Comparison of ENCODE assay signal across 28 cellular contexts in the genomic region with DNA sequence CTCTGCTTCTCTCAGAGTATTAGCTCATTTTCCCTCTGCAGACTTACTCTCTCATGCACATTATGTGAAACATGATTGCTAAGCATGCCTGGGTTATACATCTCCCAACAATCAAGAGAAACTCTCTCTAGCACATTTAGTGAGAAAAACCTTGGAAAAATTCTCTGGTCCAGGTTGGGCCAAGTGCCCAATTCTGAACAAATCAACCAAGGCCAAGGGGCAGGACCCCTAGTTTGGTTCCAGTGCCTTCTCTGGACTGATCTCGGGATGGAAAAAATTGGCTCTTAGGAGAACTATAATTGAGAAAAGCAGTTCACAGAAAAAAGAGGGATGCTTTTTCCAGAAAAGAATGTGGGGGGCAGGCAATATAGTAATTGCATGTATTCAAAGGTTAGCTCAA.
DNase-seq lines count a peak whose midpoint lies in the region; ATAC-seq, FAIRE-seq and TF ChIP-seq lines count a peak whose summit lies in the region.
"Had no signal": no experiment of that assay in that cellular context is flagged by ENCODE, and none has a peak within 500 bp of the region (broad histone marks: within the 10 kb centered on the region; RNA-seq: fewer than 3 reads in every experiment).

No MANE protein-coding gene starts in this region.

- no peak for ATAC-seq in A549
- ATAC-seq in GM21447 (IDR thresholded peaks at IDR 0.05; ENCODE audit: unreplicated experiment) = no peak
- no peak for ATAC-seq in GM18517 (IDR thresholded peaks at IDR 0.05; ENCODE audit: unreplicated experiment)
- no peak for ATAC-seq in GM23338
- ATAC-seq in stimulated activated memory B cell treated with anti-CD40 and anti-IgM and Interleukin-4, amounts not matched to agents 10 μg/mL and 1 μg/mL and 100 μg/mL, for 72 hours = no peak
- ATAC-seq: CD8-positive, alpha-beta T cell; HepG2; K562; Right ventricle myocardium inferior had no signal

- TF ChIP-seq CTCF in A549 (IDR thresholded peaks at IDR 0.05) = no peak
- no peak for TF ChIP-seq CTCF in ovary (IDR thresholded peaks at IDR 0.05)
- no peak for TF ChIP-seq CTCF in GM23338 (conservative IDR thresholded peaks at IDR 0.05; ENCODE audit: low read depth in 2 of 2)

- H3K79me1 ChIP-seq in mesenchymal stem cell (replicated peaks; ENCODE audit: low read length, poor library complexity, severe bottlenecking) = no peaks in the 10 kb centered on the region

- H3K23ac ChIP-seq in mesenchymal stem cell (ENCODE audit: low read length in 2 of 2) = no peak overlapping the region

- 96% methylated on average over 1 of the region's 1 CpG for WGBS in A549 (ENCODE audit: missing lambda C conversion rate)
- WGBS in mesenchymal stem cell = 100% methylated on average over 1 of the region's 1 CpG
- 11 to 17% (median 14%) methylated on average over 1 of the region's 1 CpG for WGBS in ovary, 3 donors

- H3K4me2 ChIP-seq in A549 = no peak overlapping the region
- no peak overlapping the region for H3K4me2 ChIP-seq in mesenchymal stem cell (ENCODE audit: low read length, poor library complexity, severe bottlenecking)
- no peak overlapping the region for H3K4me2 ChIP-seq in GM23338
- H3K4me2 ChIP-seq: BLaER1 treated with 17β-estradiol and CSF1 and Interleukin-3, amounts not matched to agents 10 nM and 100 nM had no signal

- H3K9ac ChIP-seq in mesenchymal stem cell (ENCODE audit: low read length) (peak overlapping the region; percentile 59), stomach smooth muscle (ENCODE audit: low read length in 2 of 2) (no peak overlapping the region)
- H3K9ac ChIP-seq: BLaER1 treated with 17β-estradiol and CSF1 and Interleukin-3, amounts not matched to agents 10 nM and 100 nM had no signal

- peaks cover 17% of the 10 kb centered on the region for H3K4me1 ChIP-seq in A549
- peaks cover 4% of the 10 kb centered on the region for H3K4me1 ChIP-seq in mesenchymal stem cell (ENCODE audit: control insufficient read depth, insufficient read depth, low read depth, low read length)
- H3K4me1 ChIP-seq in ovary (ENCODE audit: insufficient read depth) = peaks cover 3% of the 10 kb centered on the region
- H3K4me1 ChIP-seq in stomach smooth muscle (ENCODE audit: control insufficient read depth, insufficient read depth, low read length) = peaks cover 3% of the 10 kb centered on the region
- peaks cover 3% of the 10 kb centered on the region for H3K4me1 ChIP-seq in GM23338 (ENCODE audit: insufficient read depth)

- no peak overlapping the region for H2BK12ac ChIP-seq in mesenchymal stem cell (ENCODE audit: low read length in 2 of 2)

- peaks cover 15% of the 10 kb centered on the region; the same call in 1 of the 3 replicates for H3K9me3 ChIP-seq in A549
- H3K9me3 ChIP-seq in mesenchymal stem cell (ENCODE audit: control insufficient read depth, low read length) = no peaks in the 10 kb centered on the region
- H3K9me3 ChIP-seq in ovary = no peaks in the 10 kb centered on the region
- H3K9me3 ChIP-seq in stomach smooth muscle (ENCODE audit: control insufficient read depth in 2 of 2, low read length in 2 of 2) = no peaks in the 10 kb centered on the region
- H3K9me3 ChIP-seq: BLaER1 treated with 17β-estradiol and CSF1 and Interleukin-3, amounts not matched to agents 10 nM and 100 nM; MG63 had no signal

- peak overlapping the region; percentile 70 for H2AK5ac ChIP-seq in mesenchymal stem cell (ENCODE audit: low read length, severe bottlenecking)

- no peak overlapping the region for H3K4me3 Mint-ChIP-seq in GM23338
- H3K4me3 Mint-ChIP-seq in stimulated activated memory B cell treated with anti-CD40 and anti-IgM and Interleukin-4, amounts not matched to agents 10 μg/mL and 1 μg/mL and 100 μg/mL, for 72 hours = no peak overlapping the region
- H3K4me3 Mint-ChIP-seq: CD8-positive, alpha-beta T cell; HFFc6 had no signal

- CTCF ChIA-PET in A549 (lab: Yijun Ruan, JAX) = interaction anchor here (0.7 kb wide), 1 partner anchor 711 kb away, joined by 3 read pairs; no protein-coding TSS in a partner anchor

- H4K8ac ChIP-seq in mesenchymal stem cell (ENCODE audit: low read length) = no peak overlapping the region

- H3K18ac ChIP-seq in mesenchymal stem cell (ENCODE audit: low read depth in 1 of 2, low read length in 2 of 2) = no peak overlapping the region

- H4K91ac ChIP-seq in mesenchymal stem cell (ENCODE audit: low read length) = no peak overlapping the region

- TF ChIP-seq EP300 in A549 (IDR thresholded peaks at IDR 0.05) (no peak), ovary (IDR thresholded peaks at IDR 0.05) (no peak)

- no peak for DNase-seq in A549 (ENCODE audit: low read depth in 1 of 2, low spot score in 1 of 2)
- no peak for DNase-seq in mesenchymal stem cell
- peak in 3 of 5 donors; percentile 40 to 70 (median 52) for DNase-seq in ovary
- DNase-seq in GM23338 (ENCODE audit: low spot score) = no peak
- DNase-seq: Calu3; CD8-positive, alpha-beta T cell; DMS153; H7; HFFc6; MG63; NCI-H1417; NCI-H187 treated with DMSO at 0.1 percent for 48 hours; NCI-H2107; NCI-H2227 treated with DMSO at 0.1 percent for 48 hours; NCI-H510A treated with DMSO at 0.1 percent for 48 hours; NCI-H774; NK-92 treated with Interleukin-12 subunit alpha and Interleukin-12 subunit beta, amount 100 ng/mL, for 24 hours had no signal

- peak overlapping the region; percentile 0 to 73; a peak in 4 of 6 replicates for H3K27ac ChIP-seq in A549
- H3K27ac ChIP-seq in mesenchymal stem cell (ENCODE audit: low read length, poor library complexity, severe bottlenecking) = peak overlapping the region; percentile 41
- peak overlapping the region in 1 of 2 donors; percentile 1 for H3K27ac ChIP-seq in ovary
- peak overlapping the region; percentile 3 for H3K27ac ChIP-seq in stomach smooth muscle (ENCODE audit: low read length)
- no peak overlapping the region for H3K27ac ChIP-seq in GM23338 (ENCODE audit: low read depth)
- H3K27ac ChIP-seq: 22Rv1; BLaER1 treated with 17β-estradiol and CSF1 and Interleukin-3, amounts not matched to agents 10 nM and 100 nM; HL-60 had no signal

- H3K27ac Mint-ChIP-seq in GM23338 = no peak overlapping the region
- H3K27ac Mint-ChIP-seq in stimulated activated memory B cell treated with anti-CD40 and anti-IgM and Interleukin-4, amounts not matched to agents 10 μg/mL and 1 μg/mL and 100 μg/mL, for 72 hours = no peak overlapping the region
- H3K27ac Mint-ChIP-seq: CD8-positive, alpha-beta T cell; HFFc6 had no signal

- H2BK120ac ChIP-seq in mesenchymal stem cell (ENCODE audit: low read depth, low read length) = peak overlapping the region; percentile 68

- no peak for TF ChIP-seq RAD21 in A549 (conservative IDR thresholded peaks at IDR 0.05 in 1 of 2, IDR thresholded peaks at IDR 0.05 in 1 of 2)

- H3K27me3 ChIP-seq in mesenchymal stem cell (ENCODE audit: control insufficient read depth in 1 of 2, insufficient read depth in 1 of 2, low read length in 2 of 2) (no peaks in the 10 kb centered on the region), ovary (no peaks in the 10 kb centered on the region), stomach smooth muscle (ENCODE audit: control insufficient read depth in 1 of 2, insufficient read depth in 2 of 2, low read length in 2 of 2) (no peaks in the 10 kb centered on the region), GM23338 (ENCODE audit: insufficient read depth) (no peaks in the 10 kb centered on the region)
- H3K27me3 ChIP-seq: BLaER1 treated with 17β-estradiol and CSF1 and Interleukin-3, amounts not matched to agents 10 nM and 100 nM; MG63 had no signal

- peaks cover 4% of the 10 kb centered on the region; the same call in 2 of the 3 replicates for H3K4me1 Mint-ChIP-seq in GM23338
- no peaks in the 10 kb centered on the region for H3K4me1 Mint-ChIP-seq in stimulated activated memory B cell treated with anti-CD40 and anti-IgM and Interleukin-4, amounts not matched to agents 10 μg/mL and 1 μg/mL and 100 μg/mL, for 72 hours

- no peaks in the 10 kb centered on the region for H3K9me2 ChIP-seq in GM23338 (ENCODE audit: insufficient read depth)

- no peak overlapping the region for H3K4ac ChIP-seq in mesenchymal stem cell (ENCODE audit: low read depth in 1 of 2, low read length in 2 of 2)

- no peaks in the 10 kb centered on the region for H4K20me1 ChIP-seq in GM23338 (replicated peaks; ENCODE audit: insufficient read depth)
- H4K20me1 ChIP-seq: BLaER1 treated with 17β-estradiol and CSF1 and Interleukin-3, amounts not matched to agents 10 nM and 100 nM had no signal

- intact Hi-C loops in ovary (cut with DNase I) = no loop called here

- H3K14ac ChIP-seq in mesenchymal stem cell (ENCODE audit: low read length in 2 of 2) = no peak overlapping the region

- no peak overlapping the region for H2AFZ ChIP-seq in mesenchymal stem cell (ENCODE audit: low read depth, low read length)
- H2AFZ ChIP-seq in GM23338 = no peak overlapping the region

- TF ChIP-seq POLR2A in A549 (IDR thresholded peaks at IDR 0.05; ENCODE audit: low read length) = no peak
- TF ChIP-seq POLR2A in ovary (IDR thresholded peaks at IDR 0.05) = no peak

- H3K4me3 ChIP-seq in A549 = no peak overlapping the region
- H3K4me3 ChIP-seq in mesenchymal stem cell (ENCODE audit: insufficient read depth in 1 of 2, low read depth in 1 of 2, low read length in 2 of 2) = no peak overlapping the region
- no peak overlapping the region for H3K4me3 ChIP-seq in ovary
- no peak overlapping the region for H3K4me3 ChIP-seq in stomach smooth muscle (ENCODE audit: low read length in 2 of 2)
- no peak overlapping the region for H3K4me3 ChIP-seq in GM23338
- H3K4me3 ChIP-seq: BLaER1 treated with 17β-estradiol and CSF1 and Interleukin-3, amounts not matched to agents 10 nM and 100 nM; K562; MG63 had no signal

- no peak overlapping the region for H2BK15ac ChIP-seq in mesenchymal stem cell (ENCODE audit: low read depth, poor library complexity, severe bottlenecking)

- H3K36me3 Mint-ChIP-seq in GM23338 (ENCODE audit: low read depth) = no peaks in the 10 kb centered on the region
- H3K36me3 Mint-ChIP-seq in stimulated activated memory B cell treated with anti-CD40 and anti-IgM and Interleukin-4, amounts not matched to agents 10 μg/mL and 1 μg/mL and 100 μg/mL, for 72 hours = no peaks in the 10 kb centered on the region
- H3K36me3 Mint-ChIP-seq: CD8-positive, alpha-beta T cell had no signal

- H2BK5ac ChIP-seq in mesenchymal stem cell (ENCODE audit: low read depth, low read length, poor library complexity, severe bottlenecking) = peak overlapping the region; percentile 77

- H3K36me3 ChIP-seq in mesenchymal stem cell (ENCODE audit: control insufficient read depth in 1 of 2, insufficient read depth in 2 of 2, low read depth in 1 of 2, low read length in 2 of 2) (no peaks in the 10 kb centered on the region), ovary (no peaks in the 10 kb centered on the region), stomach smooth muscle (ENCODE audit: control insufficient read depth in 2 of 2, insufficient read depth in 2 of 2, low read length in 2 of 2) (no peaks in the 10 kb centered on the region), GM23338 (ENCODE audit: insufficient read depth) (no peaks in the 10 kb centered on the region)
- H3K36me3 ChIP-seq: BLaER1 treated with 17β-estradiol and CSF1 and Interleukin-3, amounts not matched to agents 10 nM and 100 nM; MG63 had no signal

- H3K9me3 Mint-ChIP-seq in GM23338 = no peaks in the 10 kb centered on the region
- H3K9me3 Mint-ChIP-seq in stimulated activated memory B cell treated with anti-CD40 and anti-IgM and Interleukin-4, amounts not matched to agents 10 μg/mL and 1 μg/mL and 100 μg/mL, for 72 hours = no peaks in the 10 kb centered on the region
- H3K9me3 Mint-ChIP-seq: CD8-positive, alpha-beta T cell; HFFc6 had no signal

- no peaks in the 10 kb centered on the region for H3K79me2 ChIP-seq in GM23338 (replicated peaks; ENCODE audit: insufficient read depth)

- peaks cover 1% of the 10 kb centered on the region for H3K27me3 Mint-ChIP-seq in GM23338 (ENCODE audit: insufficient read depth, low read depth, poor library complexity)
- no peaks in the 10 kb centered on the region for H3K27me3 Mint-ChIP-seq in stimulated activated memory B cell treated with anti-CD40 and anti-IgM and Interleukin-4, amounts not matched to agents 10 μg/mL and 1 μg/mL and 100 μg/mL, for 72 hours

- FAIRE-seq in A549 (lab: Jason Lieb, UNC) = no peak
- FAIRE-seq: GM12891, HepG2, K562 had no signal

- POLR2A ChIA-PET in A549 (lab: Yijun Ruan, JAX) = no interaction called here

- H3F3A ChIP-seq in GM23338 (replicated peaks; ENCODE audit: low read depth) = no peaks in the 10 kb centered on the region

Comparison
In these comparisons a context has a peak if more than half of its experiments do, and no peak if none do; other contexts are left out.
1. DNase-seq: peak in ovary (3 of 5); none in A549 (0 of 2), mesenchymal stem cell (single experiment) and GM23338 (single experiment).